13 cellular contexts compared by ENCODE assay signal in the genomic region with DNA sequence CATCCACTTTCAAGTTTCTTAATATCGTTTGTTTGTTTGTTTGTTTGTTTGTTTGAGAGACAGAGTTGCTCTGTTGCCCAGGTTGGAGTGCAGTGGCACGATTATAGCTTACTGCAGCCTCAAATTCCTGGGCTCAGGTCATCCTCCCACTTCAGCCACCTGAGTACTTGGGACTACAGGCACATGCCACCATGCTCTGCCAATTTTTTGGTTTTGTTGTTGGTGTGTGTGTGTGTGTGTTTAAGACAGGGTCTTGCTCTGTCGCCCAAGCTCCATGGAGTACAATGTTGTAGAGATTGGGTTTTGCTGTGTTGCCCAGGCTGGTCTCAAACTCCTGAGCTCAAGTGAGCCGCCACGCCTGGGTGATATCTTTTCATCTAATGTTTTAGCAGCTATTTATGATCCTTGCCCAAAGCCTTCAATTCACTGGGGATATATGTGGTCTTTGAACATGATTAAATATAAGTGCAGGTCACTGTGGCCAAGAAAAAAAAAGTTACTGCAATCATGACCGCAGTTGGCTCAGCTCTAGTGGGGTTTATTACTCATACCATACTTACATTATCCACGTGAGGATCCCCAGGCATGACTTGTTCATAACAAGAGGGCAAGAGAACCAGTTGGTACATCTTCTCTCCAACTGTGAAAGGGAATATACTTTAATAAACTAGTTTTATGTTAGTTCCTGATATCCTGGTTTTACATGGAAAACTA. TPM values are rescaled to one million over a fixed set of nuclear protein-coding genes. Genes with fewer than 3 reads are reported as not detected.
DNase-seq lines count a peak whose midpoint lies in the region; ATAC-seq, FAIRE-seq and TF ChIP-seq lines count a peak whose summit lies in the region.
"Had no signal": no experiment of that assay in that cellular context is flagged by ENCODE, and none has a peak within 500 bp of the region (broad histone marks: within the 10 kb centered on the region; RNA-seq: fewer than 3 reads in every experiment).

No MANE protein-coding gene starts in this region.

- 88 to 91% methylated on average over 7 of the region's 7 CpGs for WGBS in pancreas, 2 donors

- H3K9me3 ChIP-seq in PC-3 (ENCODE audit: low read length) (no peaks in the 10 kb centered on the region), pancreas (no peaks in the 10 kb centered on the region)
- H3K9me3 ChIP-seq: ascending aorta had no signal

- H3K27me3 ChIP-seq in PC-3 (ENCODE audit: low read length) (no peaks in the 10 kb centered on the region), bronchial epithelial cell (ENCODE audit: control insufficient read depth, insufficient read depth, low read length) (no peaks in the 10 kb centered on the region), pancreas (no peaks in the 10 kb centered on the region)
- H3K27me3 ChIP-seq: ascending aorta had no signal

- no peaks in the 10 kb centered on the region for H3K9me2 ChIP-seq in PC-3 (replicated peaks; ENCODE audit: low read length)

- peaks cover 57% of the 10 kb centered on the region for H3K36me3 ChIP-seq in PC-3 (ENCODE audit: low read depth, low read length)
- peaks cover 10% of the 10 kb centered on the region for H3K36me3 ChIP-seq in bronchial epithelial cell (ENCODE audit: control insufficient read depth, insufficient read depth, low read length)
- peaks cover 4 to 7% (median 5%) of the 10 kb centered on the region in 3 donors for H3K36me3 ChIP-seq in pancreas

- ATAC-seq in PC-3 (no peak; the same call in 1 of the 2 replicates), pancreas (no peak)
- peak; percentile 82 for ATAC-seq in stimulated activated naive CD8-positive, alpha-beta T cell treated with anti-CD3 and anti-CD28 coated beads, Interleukin-15, amount 100 ng/mL, for 72 hours
- ATAC-seq: left cardiac atrium had no signal

- H3F3A ChIP-seq in PC-3 (ENCODE audit: low read length, unreplicated experiment): no peaks in the 10 kb centered on the region

- H4K20me1 ChIP-seq in PC-3 (ENCODE audit: low read length): peaks cover 22% of the 10 kb centered on the region; the same call in 1 of the 2 replicates

- peaks cover 41% of the 10 kb centered on the region for H3K36me3 Mint-ChIP-seq in activated naive CD4-positive, alpha-beta T cell treated with anti-CD3 and anti-CD28 coated beads for 36 hours (ENCODE audit: low read depth)

- H3K79me2 ChIP-seq in PC-3 (ENCODE audit: low read length): peaks cover 91% of the 10 kb centered on the region

- no peaks in the 10 kb centered on the region for H3K9me3 Mint-ChIP-seq in activated naive CD4-positive, alpha-beta T cell treated with anti-CD3 and anti-CD28 coated beads for 36 hours
- H3K9me3 Mint-ChIP-seq in stimulated activated naive CD8-positive, alpha-beta T cell treated with anti-CD3 and anti-CD28 coated beads, Interleukin-15, amount 100 ng/mL, for 72 hours: peaks cover 0 to 4% of the 10 kb centered on the region in 2 donors

- no peak for DNase-seq in activated naive CD4-positive, alpha-beta T cell treated with anti-CD3 and anti-CD28 coated beads for 36 hours
- DNase-seq in activated naive CD4-positive, alpha-beta T cell treated with anti-CD3 and anti-CD28 coated beads, Interleukin-2, amount 50 U/mL, for 16 hours: no peak
- DNase-seq in PC-3 (peak; percentile 45), bronchial epithelial cell (ENCODE audit: low read depth) (peak; percentile 56), posterior vena cava (ENCODE audit: low spot score) (no peak), NCI-H1092 treated with DMSO at 0.1 percent for 48 hours (lab: John Stamatoyannopoulos, UW) (no peak), pancreas (no peak)
- no peak for DNase-seq in stimulated activated naive CD8-positive, alpha-beta T cell treated with anti-CD3 and anti-CD28 coated beads, Interleukin-15, amount 100 ng/mL, for 72 hours
- DNase-seq: activated CD4-positive, CD25-positive, alpha-beta regulatory T cell; foreskin melanocyte; left cardiac atrium; nucleus accumbens had no signal

- H3K4me3 Mint-ChIP-seq in activated naive CD4-positive, alpha-beta T cell treated with anti-CD3 and anti-CD28 coated beads for 36 hours: no peak overlapping the region
- H3K4me3 Mint-ChIP-seq in stimulated activated naive CD8-positive, alpha-beta T cell treated with anti-CD3 and anti-CD28 coated beads, Interleukin-15, amount 100 ng/mL, for 72 hours: no peak overlapping the region

- no peak overlapping the region for H3K9ac ChIP-seq in PC-3 (ENCODE audit: low read length)

- FAIRE-seq in bronchial epithelial cell (lab: Jason Lieb, UNC) (no peak), pancreas (lab: Jason Lieb, UNC) (no peak)

- H3K4me1 Mint-ChIP-seq in activated naive CD4-positive, alpha-beta T cell treated with anti-CD3 and anti-CD28 coated beads for 36 hours (ENCODE audit: low read depth): peaks cover 50% of the 10 kb centered on the region
- peaks cover 57% of the 10 kb centered on the region for H3K4me1 Mint-ChIP-seq in stimulated activated naive CD8-positive, alpha-beta T cell treated with anti-CD3 and anti-CD28 coated beads, Interleukin-15, amount 100 ng/mL, for 72 hours

- H3K27ac ChIP-seq in PC-3 (ENCODE audit: low read length) (no peak overlapping the region), pancreas (no peak overlapping the region)
- H3K27ac ChIP-seq: ascending aorta had no signal

- H3K4me2 ChIP-seq in PC-3 (ENCODE audit: low read length): no peak overlapping the region

- H3K4me1 ChIP-seq in PC-3 (ENCODE audit: insufficient read depth, low read length) (peaks cover 7% of the 10 kb centered on the region; the same call in 1 of the 2 replicates), pancreas (no peaks in the 10 kb centered on the region)
- H3K4me1 ChIP-seq: ascending aorta had no signal

- peak overlapping the region; percentile 55 for H3K27ac Mint-ChIP-seq in activated naive CD4-positive, alpha-beta T cell treated with anti-CD3 and anti-CD28 coated beads for 36 hours
- peak overlapping the region; percentile 74 to 87 for H3K27ac Mint-ChIP-seq in stimulated activated naive CD8-positive, alpha-beta T cell treated with anti-CD3 and anti-CD28 coated beads, Interleukin-15, amount 100 ng/mL, for 72 hours

- no peak for TF ChIP-seq CTCF in PC-3 (conservative IDR thresholded peaks at IDR 0.05; ENCODE audit: low read depth, low read length)
- TF ChIP-seq CTCF in bronchial epithelial cell (IDR thresholded peaks at IDR 0.05; ENCODE audit: insufficient read depth, low read length, severe bottlenecking): no peak
- no peak for TF ChIP-seq CTCF in pancreas (IDR thresholded peaks at IDR 0.05)

- intact Hi-C loops in activated naive CD4-positive, alpha-beta T cell treated with anti-CD3 and anti-CD28 coated beads for 36 hours (cut with micrococcal nuclease): no loop called here
- intact Hi-C loops in PC-3 (cut with micrococcal nuclease) (no loop called here), posterior vena cava (cut with DNase I) (no loop called here), pancreas (cut with DNase I) (no loop called here)

- CTCF ChIA-PET in activated naive CD4-positive, alpha-beta T cell treated with anti-CD3 and anti-CD28 coated beads for 36 hours (lab: Charles Lee): no interaction called here
- CTCF ChIA-PET in PC-3 (lab: Charles Lee): no interaction called here

- H3K4me3 ChIP-seq in PC-3 (ENCODE audit: low read length) (no peak overlapping the region), bronchial epithelial cell (ENCODE audit: low read depth, low read length) (no peak overlapping the region), pancreas (no peak overlapping the region)
- H3K4me3 ChIP-seq: ascending aorta had no signal

- no TSS peak for BruUV-seq in PC-3 (replicated peaks; lab: Mats Ljungman, UMichigan)

- no peak overlapping the region for H2AFZ ChIP-seq in PC-3 (ENCODE audit: low read length)

- POLR2A ChIA-PET in PC-3 (lab: Charles Lee; ENCODE audit: unreplicated experiment): interaction anchor here (0.5 kb wide), 1 partner anchor 1628 kb away, joined by 7 read pairs; no protein-coding TSS in a partner anchor

- no peaks in the 10 kb centered on the region for H3K27me3 Mint-ChIP-seq in activated naive CD4-positive, alpha-beta T cell treated with anti-CD3 and anti-CD28 coated beads for 36 hours (ENCODE audit: low read depth)
- no peaks in the 10 kb centered on the region for H3K27me3 Mint-ChIP-seq in stimulated activated naive CD8-positive, alpha-beta T cell treated with anti-CD3 and anti-CD28 coated beads, Interleukin-15, amount 100 ng/mL, for 72 hours

RNA-seq across cellular contexts. Expression of gene RRP1B, which starts 8.0 kb away (rescaled TPM):
- 10 to 100 TPM; 59.6 to 60.6 TPM for total RNA-seq in activated naive CD4-positive, alpha-beta T cell treated with anti-CD3 and anti-CD28 coated beads for 36 hours
- 44.2 and 53.0 TPM in 2 replicates for total RNA-seq in PC-3 (2014; rRNA removed)
- 25.3 and 31.1 TPM in 2 replicates for total RNA-seq in bronchial epithelial cell
- 10 to 100 TPM; 14.6 to 15.2 TPM for total RNA-seq in posterior vena cava
- 10 to 100 TPM in 3 of 6 donors, 1 to 10 TPM in 3; 7.2 to 13.3 (median 9.7) TPM for total RNA-seq in pancreas
- polyA plus RNA-seq in pancreas: 1 to 10 TPM; 4.4 to 5.4 TPM

RNA-seq across cellular contexts. Expression of gene HSF2BP, which starts 8.1 kb away (rescaled TPM):
- total RNA-seq in activated naive CD4-positive, alpha-beta T cell treated with anti-CD3 and anti-CD28 coated beads for 36 hours: 1 to 10 TPM; 1.3 to 2.1 TPM
- total RNA-seq in PC-3 (2014; rRNA removed) (1.2 and 2.4 TPM in 2 replicates), bronchial epithelial cell (5.8 and 6.6 TPM in 2 replicates), posterior vena cava (under 1 TPM; 0.46 to 0.48 TPM), pancreas (under 1 TPM; 0.14 to 0.32 (median 0.24) TPM)
- polyA plus RNA-seq in pancreas: under 1 TPM; 0.11 to 0.14 TPM

RNA-seq across cellular contexts. Expression of gene PDXK, which starts 51.6 kb away (rescaled TPM):
- total RNA-seq in activated naive CD4-positive, alpha-beta T cell treated with anti-CD3 and anti-CD28 coated beads for 36 hours: 100 to 1,000 TPM; 125 to 133 TPM
- total RNA-seq in PC-3 (2014; rRNA removed) (423 and 464 TPM in 2 replicates), bronchial epithelial cell (535 and 591 TPM in 2 replicates), posterior vena cava (100 to 1,000 TPM in 1 of 2 donors, 10 to 100 TPM in 1; 74.7 to 109 TPM), pancreas (100 to 1,000 TPM in 1 of 6 donors, 10 to 100 TPM in 5; 63.2 to 100 (median 65.8) TPM)
- polyA plus RNA-seq in pancreas: 10 to 100 TPM; 65.7 to 66.0 TPM

Comparison
In these comparisons a context has a peak if more than half of its experiments do, and no peak if none do; other contexts are left out.
1. DNase-seq: peak in PC-3 (single experiment) and bronchial epithelial cell (single experiment); none in activated naive CD4-positive, alpha-beta T cell treated with anti-CD3 and anti-CD28 coated beads for 36 hours (single experiment), activated naive CD4-positive, alpha-beta T cell treated with anti-CD3 and anti-CD28 coated beads, Interleukin-2, amount 50 U/mL, for 16 hours (single experiment), stimulated activated naive CD8-positive, alpha-beta T cell treated with anti-CD3 and anti-CD28 coated beads, Interleukin-15, amount 100 ng/mL, for 72 hours (0 of 2), posterior vena cava (single experiment), NCI-H1092 treated with DMSO at 0.1 percent for 48 hours (single experiment) and pancreas (0 of 6).